In the genomic region with DNA sequence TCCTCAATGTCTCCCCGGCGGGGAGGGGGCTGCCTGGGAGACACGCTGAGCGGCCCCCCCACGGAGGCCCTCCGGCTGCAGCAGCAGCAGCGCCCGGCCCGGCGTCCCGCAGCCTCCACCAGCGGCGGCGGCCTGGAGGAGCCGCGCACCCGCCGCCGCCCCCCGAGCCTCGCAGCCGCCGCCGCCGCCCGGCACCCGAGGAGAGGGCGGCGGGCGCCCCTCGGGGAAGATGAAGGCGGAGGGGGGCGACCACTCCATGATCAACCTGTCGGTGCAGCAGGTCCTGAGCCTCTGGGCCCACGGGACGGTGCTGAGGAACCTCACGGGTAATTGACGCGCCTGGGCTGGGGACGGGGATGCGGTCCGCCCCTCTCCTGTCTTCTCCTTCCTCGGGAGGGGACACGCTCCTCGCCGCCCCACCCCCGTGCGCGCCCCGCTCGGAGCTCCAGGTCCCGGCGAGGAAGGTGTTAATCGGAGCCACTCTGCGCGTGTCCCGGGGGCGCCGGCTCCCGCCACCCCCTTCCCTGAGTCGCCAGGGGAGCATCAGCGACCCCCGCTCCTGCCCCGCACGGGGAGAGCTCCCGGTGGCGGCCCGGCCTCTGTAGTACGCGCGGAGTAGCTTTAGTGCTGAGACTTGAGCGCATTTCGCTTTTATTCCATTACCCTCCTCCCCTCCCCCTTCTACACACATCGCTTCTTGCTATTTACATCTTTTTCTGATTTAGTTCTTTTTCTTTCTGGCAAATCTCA, we compare ENCODE assay signal across 8 cellular contexts. TPM values are rescaled to one million over a fixed set of nuclear protein-coding genes. Genes with fewer than 3 reads are reported as not detected.
DNase-seq lines count a peak whose midpoint lies in the region; ATAC-seq and TF ChIP-seq lines count a peak whose summit lies in the region.

No MANE protein-coding gene starts in this region.

- intact Hi-C loops in ovary (cut with DNase I) = no loop called here

- H3K9me3 ChIP-seq in NT2/D1 (ENCODE audit: insufficient read depth, low read length) (no peaks in the 10 kb centered on the region), ovary (no peaks in the 10 kb centered on the region)

- H3K9ac ChIP-seq in NT2/D1 (ENCODE audit: insufficient read length, low read depth) = peak overlapping the region; percentile 76

- H3K9me3 Mint-ChIP-seq in glutamatergic neuron (ENCODE audit: unreplicated experiment) = peaks cover 11% of the 10 kb centered on the region

- 0% methylated on average over 29 to 74 of the region's 74 CpGs for WGBS in ovary, 3 donors

- TF ChIP-seq EP300 in ovary (IDR thresholded peaks at IDR 0.05) = no peak

- peak overlapping the region; percentile 74 for H3K27ac Mint-ChIP-seq in glutamatergic neuron (ENCODE audit: unreplicated experiment)

- H3K4me1 ChIP-seq in NT2/D1 (ENCODE audit: insufficient read depth, insufficient read length) (no peaks in the 10 kb centered on the region), ovary (ENCODE audit: insufficient read depth) (peaks cover 2% of the 10 kb centered on the region)

- H3K27ac ChIP-seq in ovary = peak overlapping the region; percentile 64 to 68

- H3K27me3 Mint-ChIP-seq in glutamatergic neuron (ENCODE audit: unreplicated experiment) = peaks cover 4% of the 10 kb centered on the region

- H3K4me1 Mint-ChIP-seq in glutamatergic neuron (ENCODE audit: low read depth, unreplicated experiment) = no peaks in the 10 kb centered on the region

- peak; percentile 29 for ATAC-seq in GM18498 (IDR thresholded peaks at IDR 0.05; ENCODE audit: unreplicated experiment)
- ATAC-seq in HG02973 (IDR thresholded peaks at IDR 0.05; ENCODE audit: unreplicated experiment) = peak; percentile 16

- H3K27me3 ChIP-seq in NT2/D1 (ENCODE audit: insufficient read depth, insufficient read length) (peaks cover 33% of the 10 kb centered on the region), ovary (no peaks in the 10 kb centered on the region)

- no peaks in the 10 kb centered on the region for H3K36me3 Mint-ChIP-seq in glutamatergic neuron (ENCODE audit: unreplicated experiment)

- no peak for TF ChIP-seq CTCF in glutamatergic neuron (IDR thresholded peaks at IDR 0.05; ENCODE audit: partially characterized antibody, unreplicated experiment)
- no peak for TF ChIP-seq CTCF in ovary (IDR thresholded peaks at IDR 0.05)

- peak overlapping the region; percentile 76 for H3K4me3 ChIP-seq in NT2/D1 (ENCODE audit: insufficient read length, low read depth)
- H3K4me3 ChIP-seq in ovary = peak overlapping the region; percentile 85

- DNase-seq in A172 (ENCODE audit: low spot score) = peak; percentile 10
- DNase-seq in NT2/D1 (ENCODE audit: low read depth, low spot score) = no peak
- peak; percentile 34 for DNase-seq in activated naive CD4-positive, alpha-beta T cell treated with anti-CD3 and anti-CD28 coated beads, Interleukin-2, amount 50 U/mL, for 16 hours
- peak; percentile 67 for DNase-seq in glutamatergic neuron
- DNase-seq in ovary = peak; percentile 19 to 56 (median 51)
- DNase-seq in SKM-1 treated with dmso at 0.1 percent for 144 hours (lab: John Stamatoyannopoulos, UW; ENCODE audit: unreplicated experiment) = no peak

- no peak for TF ChIP-seq POLR2A in ovary (IDR thresholded peaks at IDR 0.05)

- H3K36me3 ChIP-seq in NT2/D1 (ENCODE audit: insufficient read depth, insufficient read length, low read length) (no peaks in the 10 kb centered on the region), ovary (no peaks in the 10 kb centered on the region)

- H3K4me3 Mint-ChIP-seq in glutamatergic neuron (ENCODE audit: unreplicated experiment) = peak overlapping the region; percentile 88

RNA-seq across cellular contexts. Expression of gene TMEM170B, which starts 0.7 kb away (rescaled TPM):
- 3.2 and 4.0 TPM in 2 replicates for total RNA-seq in A172 (2014; rRNA removed; shearing (Covaris generic))
- total RNA-seq in glutamatergic neuron (ENCODE audit: unreplicated experiment) (11.0 TPM), ovary (1 to 10 TPM; 2.4 to 5.9 (median 5.3) TPM)
- polyA plus RNA-seq in ovary = 1 to 10 TPM; 2.1 to 3.6 TPM

Comparison
In these comparisons a context has a peak if more than half of its experiments do, and no peak if none do; other contexts are left out.
1. DNase-seq: peak in A172 (single experiment), activated naive CD4-positive, alpha-beta T cell treated with anti-CD3 and anti-CD28 coated beads, Interleukin-2, amount 50 U/mL, for 16 hours (single experiment), glutamatergic neuron (single experiment) and ovary (5 of 5); none in NT2/D1 (single experiment) and SKM-1 treated with dmso at 0.1 percent for 144 hours (single experiment).